Comparison of ENCODE assay signal across 15 cellular contexts in the genomic region with DNA sequence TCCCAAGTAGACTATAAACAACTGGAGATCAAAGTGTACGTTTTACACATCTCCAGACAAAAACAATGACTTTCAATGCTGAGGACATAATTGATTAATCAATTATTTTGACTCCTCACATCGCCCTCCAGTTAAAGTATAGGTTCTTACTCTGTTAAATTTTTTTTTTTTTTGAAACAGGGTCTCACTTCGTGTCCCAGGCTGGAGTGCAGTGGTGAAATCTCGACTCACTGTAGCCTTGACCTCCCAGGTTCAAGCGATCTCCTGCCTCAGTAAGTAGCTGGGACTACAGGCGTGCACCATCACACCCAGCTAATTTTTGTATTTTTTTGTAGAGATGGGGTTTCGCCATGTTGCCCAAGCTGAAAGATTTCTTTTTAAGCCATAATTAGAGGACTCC. TPM values are rescaled to one million over a fixed set of nuclear protein-coding genes. Genes with fewer than 3 reads are reported as not detected.
DNase-seq lines count a peak whose midpoint lies in the region; ATAC-seq and TF ChIP-seq lines count a peak whose summit lies in the region.
"Had no signal": no experiment of that assay in that cellular context is flagged by ENCODE, and none has a peak within 500 bp of the region (broad histone marks: within the 10 kb centered on the region; RNA-seq: fewer than 3 reads in every experiment).

No MANE protein-coding gene starts in this region.

- H4K20me1 ChIP-seq in DND-41 (ENCODE audit: insufficient read depth, low read length) (peaks cover 4% of the 10 kb centered on the region; the same call in 1 of the 2 replicates), MM.1S (ENCODE audit: insufficient read depth, low read length) (no peaks in the 10 kb centered on the region)

- peaks cover 22% of the 10 kb centered on the region for H3K4me1 Mint-ChIP-seq in stimulated activated effector memory CD8-positive, alpha-beta T cell treated with anti-CD3 and anti-CD28 coated beads, Interleukin-12 subunit alpha, Interleukin-12 subunit beta, amount 100 ng/mL, for 72 hours
- peaks cover 13% of the 10 kb centered on the region for H3K4me1 Mint-ChIP-seq in Calu3 (ENCODE audit: low read depth, unreplicated experiment)

- peak overlapping the region; percentile 63; the same call in 1 of the 2 replicates for H3K9ac ChIP-seq in DND-41 (ENCODE audit: low read depth, low read length)
- H3K9ac ChIP-seq in MM.1S (ENCODE audit: low read length): no peak overlapping the region; the same call in 1 of the 2 replicates

- H3F3A ChIP-seq in MM.1S (ENCODE audit: insufficient read depth, low read length): peaks cover 6% of the 10 kb centered on the region; the same call in 1 of the 2 replicates

- H3K9me2 ChIP-seq in MM.1S (replicated peaks; ENCODE audit: insufficient read depth, low read length): no peaks in the 10 kb centered on the region

- no peak for ATAC-seq in DND-41 (ENCODE audit: insufficient read depth, low read depth)
- ATAC-seq in stimulated activated effector memory CD8-positive, alpha-beta T cell treated with anti-CD3 and anti-CD28 coated beads, Interleukin-12 subunit alpha, Interleukin-12 subunit beta, amount 100 ng/mL, for 72 hours: no peak

- WGBS in esophagus squamous epithelium, 2 donors: 70 to 72% methylated on average over 7 of the region's 7 CpGs

- peak overlapping the region; percentile 91 for H3K27ac Mint-ChIP-seq in stimulated activated effector memory CD8-positive, alpha-beta T cell treated with anti-CD3 and anti-CD28 coated beads, Interleukin-12 subunit alpha, Interleukin-12 subunit beta, amount 100 ng/mL, for 72 hours
- H3K27ac Mint-ChIP-seq in Calu3 (ENCODE audit: unreplicated experiment): no peak overlapping the region

- no TSS peak for BruUV-seq in Calu3 (replicated peaks; lab: Mats Ljungman, UMichigan)

- peaks cover 49% of the 10 kb centered on the region for H3K79me2 ChIP-seq in DND-41 (ENCODE audit: insufficient read depth, low read length)
- peaks cover 34% of the 10 kb centered on the region for H3K79me2 ChIP-seq in MM.1S (ENCODE audit: low read length)

- TF ChIP-seq POLR2A in esophagus squamous epithelium (IDR thresholded peaks at IDR 0.05): no peak

- no peaks in the 10 kb centered on the region for H3K27me3 Mint-ChIP-seq in Calu3 (ENCODE audit: unreplicated experiment)

- H3K9me3 ChIP-seq in DND-41 (ENCODE audit: insufficient read depth, low read length, severe bottlenecking) (no peaks in the 10 kb centered on the region), MM.1S (replicated peaks; ENCODE audit: insufficient read depth, low read length) (no peaks in the 10 kb centered on the region), esophagus squamous epithelium (no peaks in the 10 kb centered on the region)

- H3K36me3 ChIP-seq in DND-41 (ENCODE audit: insufficient read depth, low read length): peaks cover 2% of the 10 kb centered on the region; the same call in 1 of the 2 replicates
- H3K36me3 ChIP-seq in MM.1S (replicated peaks; ENCODE audit: insufficient read depth, low read length): no peaks in the 10 kb centered on the region
- peaks cover 0 to 5% (median 0%) of the 10 kb centered on the region in 3 donors for H3K36me3 ChIP-seq in esophagus squamous epithelium

- CTCF ChIA-PET in Calu3 (lab: Charles Lee): interaction anchor here (1.1 to 2.3 kb wide), 2 partner anchors 10 to 21 kb away, joined by 3 to 12 read pairs; partner anchors contain the start of gene PARP2

- H3K27me3 ChIP-seq in DND-41 (ENCODE audit: insufficient read depth, low read length, poor library complexity) (peaks cover 5% of the 10 kb centered on the region), MM.1S (replicated peaks; ENCODE audit: insufficient read depth, low read length) (no peaks in the 10 kb centered on the region), esophagus squamous epithelium (no peaks in the 10 kb centered on the region)

- H3K27ac ChIP-seq in DND-41 (ENCODE audit: low read length) (no peak overlapping the region), MM.1S (ENCODE audit: low read length) (peak overlapping the region; percentile 66; the same call in 1 of the 2 replicates), esophagus squamous epithelium (peak overlapping the region in 3 of 4 donors; percentile 88 to 94 (median 91))

- 0 out of 2 replicates have a peak overlapping the region, but pooled peaks have one; percentile 16 for H2AFZ ChIP-seq in DND-41 (ENCODE audit: low read depth, low read length)
- peak overlapping the region; percentile 39; the same call in 1 of the 2 replicates for H2AFZ ChIP-seq in MM.1S (ENCODE audit: low read length)

- peak overlapping the region; percentile 90 for H3K4me2 ChIP-seq in DND-41 (ENCODE audit: insufficient read depth, low read length)
- peak overlapping the region; percentile 74; the same call in 1 of the 2 replicates for H3K4me2 ChIP-seq in MM.1S (ENCODE audit: low read depth, low read length)

- peak overlapping the region; percentile 92 for H3K4me3 Mint-ChIP-seq in stimulated activated effector memory CD8-positive, alpha-beta T cell treated with anti-CD3 and anti-CD28 coated beads, Interleukin-12 subunit alpha, Interleukin-12 subunit beta, amount 100 ng/mL, for 72 hours
- H3K4me3 Mint-ChIP-seq in Calu3 (ENCODE audit: low read depth, unreplicated experiment): no peak overlapping the region

- H3K9me3 Mint-ChIP-seq in stimulated activated effector memory CD8-positive, alpha-beta T cell treated with anti-CD3 and anti-CD28 coated beads, Interleukin-12 subunit alpha, Interleukin-12 subunit beta, amount 100 ng/mL, for 72 hours: no peaks in the 10 kb centered on the region
- no peaks in the 10 kb centered on the region for H3K9me3 Mint-ChIP-seq in Calu3 (ENCODE audit: low read depth, unreplicated experiment)
- H3K9me3 Mint-ChIP-seq: endodermal cell had no signal

- TF ChIP-seq CTCF in DND-41 (IDR thresholded peaks at IDR 0.05; ENCODE audit: borderline replicate concordance, extremely low read depth, low read length, poor library complexity, severe bottlenecking) (no peak), MM.1S (IDR thresholded peaks at IDR 0.05; ENCODE audit: low read length) (no peak), esophagus squamous epithelium (IDR thresholded peaks at IDR 0.05) (no peak), Calu3 (IDR thresholded peaks at IDR 0.05; ENCODE audit: unreplicated experiment) (no peak)

- DNase-seq in DND-41: no peak
- DNase-seq in MM.1S: no peak
- no peak for DNase-seq in esophagus squamous epithelium (lab: John Stamatoyannopoulos, UW)
- no peak for DNase-seq in stimulated activated effector memory CD8-positive, alpha-beta T cell treated with anti-CD3 and anti-CD28 coated beads, Interleukin-12 subunit alpha, Interleukin-12 subunit beta, amount 100 ng/mL, for 72 hours (ENCODE audit: low spot score in 2 of 2)
- DNase-seq in dermis blood vessel endothelial cell: no peak
- DNase-seq in Calu3: no peak
- DNase-seq in AG08395 (ENCODE audit: low spot score): no peak
- DNase-seq in AG20443 (ENCODE audit: low spot score): no peak
- DNase-seq: activated naive CD4-positive, alpha-beta T cell treated with Interleukin-2 at 50 U/mL for 16 hours; endodermal cell; GF-D8; NCI-H1436 treated with DMSO at 0.1 percent for 48 hours; NCI-H510A; RPMI8226; T-helper 2 cell had no signal

- peaks cover 24% of the 10 kb centered on the region for H3K36me3 Mint-ChIP-seq in stimulated activated effector memory CD8-positive, alpha-beta T cell treated with anti-CD3 and anti-CD28 coated beads, Interleukin-12 subunit alpha, Interleukin-12 subunit beta, amount 100 ng/mL, for 72 hours
- H3K36me3 Mint-ChIP-seq in Calu3 (ENCODE audit: insufficient read depth, unreplicated experiment): peaks cover 37% of the 10 kb centered on the region

- intact Hi-C loops in esophagus squamous epithelium (cut with DNase I): loop anchor here (10.0 kb wide), 1 partner anchor 351 kb away; the partner anchor contains the start of genes ANG and RNASE4
- intact Hi-C loops in Calu3 (cut with micrococcal nuclease; ENCODE audit: unreplicated experiment): loop anchor here (5.0 kb wide), 1 partner anchor 348 kb away; the partner anchor contains the start of gene RNASE4

- H3K4me1 ChIP-seq in DND-41 (ENCODE audit: insufficient read depth, low read length) (peaks cover 44% of the 10 kb centered on the region), MM.1S (ENCODE audit: low read length) (no peaks in the 10 kb centered on the region), esophagus squamous epithelium (peaks cover 0 to 37% (median 0%) of the 10 kb centered on the region in 3 donors)

- H3K4me3 ChIP-seq in DND-41 (ENCODE audit: low read depth in 1 of 2, low read length in 2 of 2) (no peak overlapping the region; a peak in 2 of 4 replicates), MM.1S (ENCODE audit: low read length) (no peak overlapping the region), esophagus squamous epithelium (no peak overlapping the region)

RNA-seq across cellular contexts. Expression of gene CCNB1IP1, which starts 0.9 kb away (rescaled TPM):
- total RNA-seq in esophagus squamous epithelium: 10 to 100 TPM in 3 of 4 donors, 1 to 10 TPM in 1; 7.6 to 68.1 (median 33.4) TPM
- 30.8 and 33.0 TPM in 2 replicates for total RNA-seq in dermis blood vessel endothelial cell
- 37.3 and 39.0 TPM in 2 replicates for total RNA-seq in Calu3 (2022)

RNA-seq across cellular contexts. Expression of gene PARP2, which starts 9.4 kb away (rescaled TPM):
- total RNA-seq in esophagus squamous epithelium (10 to 100 TPM in 3 of 4 donors, 1 to 10 TPM in 1; 5.0 to 20.3 (median 11.7) TPM), dermis blood vessel endothelial cell (7.1 and 9.0 TPM in 2 replicates), Calu3 (2022) (28.6 and 30.5 TPM in 2 replicates)

RNA-seq across cellular contexts. Expression of gene TTC5, which starts 28.3 kb away (rescaled TPM):
- total RNA-seq in esophagus squamous epithelium (10 to 100 TPM in 1 of 4 donors, 1 to 10 TPM in 3; 3.9 to 11.8 (median 6.7) TPM), dermis blood vessel endothelial cell (30.5 and 31.8 TPM in 2 replicates), Calu3 (2022) (20.6 and 28.2 TPM in 2 replicates)
